In genomic region chr11:18324381-18324780, GRCh38 we compare ENCODE assay signal across 1 cellular context.
TF ChIP-seq lines count a peak whose summit lies in the region.

No MANE protein-coding gene starts in this region.

TF ChIP-seq in endothelial cell of umbilical vein, 7 proteins besides CTCF, POLR2A, EP300 and RAD21 (continued from another document):
- TF ChIP-seq POLR2AphosphoS5 (IDR thresholded peaks at IDR 0.05; ENCODE audit: insufficient read depth, low read depth, low read length) = no peak
